19 cellular contexts compared by ENCODE assay signal in the genomic region with DNA sequence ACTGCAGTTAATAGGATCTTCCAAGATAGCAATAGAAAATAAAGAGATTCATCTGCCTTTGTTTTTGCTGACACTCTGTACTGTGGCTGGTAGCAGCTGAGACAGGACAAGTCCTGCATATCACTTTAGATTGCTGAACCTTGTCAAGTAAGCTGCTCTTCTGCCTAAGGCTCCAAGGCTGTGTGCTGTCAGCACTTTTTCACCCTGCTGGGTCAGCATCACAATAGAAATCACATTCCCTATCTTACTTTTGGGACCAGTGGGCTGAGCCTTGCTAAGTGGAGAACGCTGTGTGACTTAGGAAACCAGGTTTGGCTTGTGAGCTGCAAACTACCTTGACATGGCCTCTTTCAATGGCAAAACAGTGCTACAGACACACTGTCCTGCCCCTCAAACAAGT.
"Had no signal": no experiment of that assay in that cellular context is flagged by ENCODE, and none has a peak within 500 bp of the region (broad histone marks: within the 10 kb centered on the region; RNA-seq: fewer than 3 reads in every experiment).

No MANE protein-coding gene starts in this region.

- H3K9me3 Mint-ChIP-seq: activated B cell treated with CpG ODN at 0.5 μM for 24 hours; activated CD4-positive, alpha-beta T cell treated with anti-CD3 and anti-CD28 coated beads, Interleukin-2, amount 10 ng/mL, durations not matched to agents 24 days and 14 days; activated CD8-positive, alpha-beta T cell treated with anti-CD3 and anti-CD28 coated beads for 36 hours; activated naive CD8-positive, alpha-beta T cell treated with anti-CD3 and anti-CD28 coated beads for 36 hours; activated T-helper 17 cell treated with anti-CD3 and anti-CD28 coated beads, Interleukin-2, amount 50 U/mL, for 72 hours; dendritic cell treated with granulocyte-macrophage colony-stimulating factor and Interleukin-4, amounts not matched to agents 40 ng/mL and 50 ng/mL, for 4 days; stimulated activated naive B cell treated with anti-CD40 and anti-IgM and Interleukin-4, amounts not matched to agents 10 μg/mL and 1 μg/mL and 100 μg/mL, for 72 hours; T-helper 2 cell treated with Interferon-gamma antibody and Interleukin-4, amounts not matched to agents 5 μg/mL and 100 μg/mL, for 36 hours had no signal

- H3K4me3 Mint-ChIP-seq: activated B cell treated with CpG ODN at 0.5 μM for 24 hours; activated CD4-positive, alpha-beta T cell treated with anti-CD3 and anti-CD28 coated beads, Interleukin-2, amount 10 ng/mL, durations not matched to agents 24 days and 14 days; activated CD8-positive, alpha-beta T cell treated with anti-CD3 and anti-CD28 coated beads for 36 hours; activated naive CD8-positive, alpha-beta T cell treated with anti-CD3 and anti-CD28 coated beads for 36 hours; activated T-helper 17 cell treated with anti-CD3 and anti-CD28 coated beads, Interleukin-2, amount 50 U/mL, for 72 hours; dendritic cell treated with granulocyte-macrophage colony-stimulating factor and Interleukin-4, amounts not matched to agents 40 ng/mL and 50 ng/mL, for 4 days; naive thymus-derived CD8-positive, alpha-beta T cell; stimulated activated naive B cell treated with anti-CD40 and anti-IgM and Interleukin-4, amounts not matched to agents 10 μg/mL and 1 μg/mL and 100 μg/mL, for 72 hours; T-helper 2 cell treated with Interferon-gamma antibody and Interleukin-4, amounts not matched to agents 5 μg/mL and 100 μg/mL, for 36 hours had no signal

- H3K4me1 Mint-ChIP-seq: activated B cell treated with CpG ODN at 0.5 μM for 24 hours; activated CD4-positive, alpha-beta T cell treated with anti-CD3 and anti-CD28 coated beads, Interleukin-2, amount 10 ng/mL, durations not matched to agents 24 days and 14 days; activated naive CD8-positive, alpha-beta T cell treated with anti-CD3 and anti-CD28 coated beads for 36 hours; activated T-helper 17 cell treated with anti-CD3 and anti-CD28 coated beads, Interleukin-2, amount 50 U/mL, for 72 hours; naive thymus-derived CD8-positive, alpha-beta T cell; stimulated activated naive B cell treated with anti-CD40 and anti-IgM and Interleukin-4, amounts not matched to agents 10 μg/mL and 1 μg/mL and 100 μg/mL, for 72 hours had no signal

- H3K27ac Mint-ChIP-seq: activated B cell treated with CpG ODN at 0.5 μM for 24 hours; activated CD4-positive, alpha-beta T cell treated with anti-CD3 and anti-CD28 coated beads, Interleukin-2, amount 10 ng/mL, durations not matched to agents 24 days and 14 days; activated CD8-positive, alpha-beta T cell treated with anti-CD3 and anti-CD28 coated beads for 36 hours; activated naive CD8-positive, alpha-beta T cell treated with anti-CD3 and anti-CD28 coated beads for 36 hours; activated T-helper 17 cell treated with anti-CD3 and anti-CD28 coated beads, Interleukin-2, amount 50 U/mL, for 72 hours; dendritic cell treated with granulocyte-macrophage colony-stimulating factor and Interleukin-4, amounts not matched to agents 40 ng/mL and 50 ng/mL, for 4 days; naive thymus-derived CD8-positive, alpha-beta T cell; stimulated activated naive B cell treated with anti-CD40 and anti-IgM and Interleukin-4, amounts not matched to agents 10 μg/mL and 1 μg/mL and 100 μg/mL, for 72 hours; T-helper 2 cell treated with Interferon-gamma antibody and Interleukin-4, amounts not matched to agents 5 μg/mL and 100 μg/mL, for 36 hours had no signal

- DNase-seq: activated B cell treated with CpG ODN at 0.5 μM for 24 hours; activated CD4-positive, alpha-beta T cell treated with anti-CD3 and anti-CD28 coated beads, Interleukin-2, amount 10 ng/mL, durations not matched to agents 24 days and 14 days; activated CD8-positive, alpha-beta T cell treated with anti-CD3 and anti-CD28 coated beads for 36 hours; activated naive CD4-positive, alpha-beta T cell; activated naive CD8-positive, alpha-beta T cell treated with anti-CD3 and anti-CD28 coated beads for 36 hours; activated T-cell treated with anti-CD3 and anti-CD28 coated beads, Interleukin-2, amount 50 U/mL, for 1 hour; effector CD8-positive, alpha-beta T cell; esophagus squamous epithelium; mesenchymal stem cell; naive thymus-derived CD8-positive, alpha-beta T cell; pancreas; sigmoid colon; spleen; stimulated activated CD4-positive, alpha-beta T cell treated with anti-CD3 and anti-CD28 coated beads, Interleukin-4, amount 100 ng/mL, for 4 hours; stimulated activated naive B cell treated with anti-CD40 and anti-IgM and Interleukin-4, amounts not matched to agents 10 μg/mL and 1 μg/mL and 100 μg/mL, for 72 hours had no signal

- H3K36me3 ChIP-seq: esophagus squamous epithelium, pancreas, sigmoid colon, spleen had no signal

- H3K4me1 ChIP-seq: esophagus squamous epithelium, pancreas, spleen had no signal

- H3K9me3 ChIP-seq: esophagus squamous epithelium, pancreas, sigmoid colon, spleen had no signal

- H3K36me3 Mint-ChIP-seq: activated naive CD8-positive, alpha-beta T cell treated with anti-CD3 and anti-CD28 coated beads for 36 hours; naive thymus-derived CD8-positive, alpha-beta T cell; stimulated activated naive B cell treated with anti-CD40 and anti-IgM and Interleukin-4, amounts not matched to agents 10 μg/mL and 1 μg/mL and 100 μg/mL, for 72 hours had no signal

- H3K27ac ChIP-seq: esophagus squamous epithelium, hepatocyte, pancreas, sigmoid colon, spleen had no signal

- H3K4me3 ChIP-seq: esophagus squamous epithelium, hepatocyte, pancreas, sigmoid colon, spleen had no signal

- H3K27me3 ChIP-seq: esophagus squamous epithelium, hepatocyte, pancreas, sigmoid colon, spleen had no signal

- ATAC-seq: activated CD8-positive, alpha-beta T cell treated with anti-CD3 and anti-CD28 coated beads for 36 hours; activated T-helper 17 cell treated with anti-CD3 and anti-CD28 coated beads, Interleukin-2, amount 50 U/mL, for 72 hours; naive thymus-derived CD8-positive, alpha-beta T cell; pancreas had no signal

- H3K27me3 Mint-ChIP-seq: activated B cell treated with CpG ODN at 0.5 μM for 24 hours; activated CD4-positive, alpha-beta T cell treated with anti-CD3 and anti-CD28 coated beads, Interleukin-2, amount 10 ng/mL, durations not matched to agents 24 days and 14 days; activated CD8-positive, alpha-beta T cell treated with anti-CD3 and anti-CD28 coated beads for 36 hours; activated naive CD8-positive, alpha-beta T cell treated with anti-CD3 and anti-CD28 coated beads for 36 hours; dendritic cell treated with granulocyte-macrophage colony-stimulating factor and Interleukin-4, amounts not matched to agents 40 ng/mL and 50 ng/mL, for 4 days; stimulated activated naive B cell treated with anti-CD40 and anti-IgM and Interleukin-4, amounts not matched to agents 10 μg/mL and 1 μg/mL and 100 μg/mL, for 72 hours had no signal
